In genomic region chr5:139295692-139296091, GRCh38 we compare ENCODE assay signal across 1 cellular context.
TF ChIP-seq lines count a peak whose summit lies in the region.

No MANE protein-coding gene starts in this region.

TF ChIP-seq in HepG2, 621 proteins besides CTCF, POLR2A, EP300 and RAD21 (continued from another document):
- TF ChIP-seq ZNF512B (CRISPR knock-in tag; IDR thresholded peaks at IDR 0.05; ENCODE audit: borderline replicate concordance), result no peak
- no peak for TF ChIP-seq ZNF574 (CRISPR knock-in tag; IDR thresholded peaks at IDR 0.05)
- TF ChIP-seq GPN1 (CRISPR knock-in tag; IDR thresholded peaks at IDR 0.05; ENCODE audit: borderline replicate concordance), result no peak
- TF ChIP-seq ZNF770 (CRISPR knock-in tag; IDR thresholded peaks at IDR 0.05), result peak; percentile 95
- TF ChIP-seq FLYWCH1 (CRISPR knock-in tag; IDR thresholded peaks at IDR 0.05), result no peak
- TF ChIP-seq ZFP91 (CRISPR knock-in tag; IDR thresholded peaks at IDR 0.05; ENCODE audit: borderline replicate concordance), result no peak
- TF ChIP-seq IKZF1 (IDR thresholded peaks at IDR 0.05), result no peak
- no peak for TF ChIP-seq ZNF572 (CRISPR knock-in tag; IDR thresholded peaks at IDR 0.05)
- TF ChIP-seq ZNF761 (CRISPR knock-in tag; conservative IDR thresholded peaks at IDR 0.05), result no peak
- 0 out of 2 replicates have a peak, but pooled peaks have one; percentile 23 for TF ChIP-seq ZMYM3 (CRISPR knock-in tag; IDR thresholded peaks at IDR 0.05)
- TF ChIP-seq ZNF687 (CRISPR knock-in tag; IDR thresholded peaks at IDR 0.05), result peak; percentile 10; the same call in 1 of the 2 replicates
- no peak for TF ChIP-seq IRF1 (CRISPR knock-in tag; IDR thresholded peaks at IDR 0.05; ENCODE audit: low read depth)
- no peak for TF ChIP-seq ETV5 (CRISPR knock-in tag; IDR thresholded peaks at IDR 0.05; ENCODE audit: borderline replicate concordance)
- TF ChIP-seq ATF7 (IDR thresholded peaks at IDR 0.05), result no peak
- TF ChIP-seq ATF7 (CRISPR knock-in tag; IDR thresholded peaks at IDR 0.05), result no peak
- TF ChIP-seq ZNF460 (CRISPR knock-in tag; IDR thresholded peaks at IDR 0.05; ENCODE audit: borderline replicate concordance), result peak; percentile 93
- no peak for TF ChIP-seq MTERF4 (CRISPR knock-in tag; IDR thresholded peaks at IDR 0.05)
- no peak for TF ChIP-seq HCFC1 (IDR thresholded peaks at IDR 0.05; ENCODE audit: low read depth, low read length)
- TF ChIP-seq ZBTB8A (CRISPR knock-in tag; IDR thresholded peaks at IDR 0.05; ENCODE audit: borderline replicate concordance, low read depth), result no peak
- no peak for TF ChIP-seq SMYD3 (CRISPR knock-in tag; IDR thresholded peaks at IDR 0.05)
- TF ChIP-seq PRDM4 (CRISPR knock-in tag; IDR thresholded peaks at IDR 0.05; ENCODE audit: borderline replicate concordance), result no peak
- no peak for TF ChIP-seq CCAR2 (optimal IDR thresholded peaks at IDR 0.05; ENCODE audit: low read depth, low read length)
